In genomic region chrX:11758400-11759171, GRCh38 we compare ENCODE assay signal across 1 cellular context.
A peak's percentile ranks its signal among the peaks of the same experiment; 100 is the strongest.
TF ChIP-seq lines count a peak whose summit lies in the region.

No MANE protein-coding gene starts in this region.

TF ChIP-seq in HepG2, 621 proteins besides CTCF, POLR2A, EP300 and RAD21 (continued from another document and continues in another):
- TF ChIP-seq, protein P1, sequence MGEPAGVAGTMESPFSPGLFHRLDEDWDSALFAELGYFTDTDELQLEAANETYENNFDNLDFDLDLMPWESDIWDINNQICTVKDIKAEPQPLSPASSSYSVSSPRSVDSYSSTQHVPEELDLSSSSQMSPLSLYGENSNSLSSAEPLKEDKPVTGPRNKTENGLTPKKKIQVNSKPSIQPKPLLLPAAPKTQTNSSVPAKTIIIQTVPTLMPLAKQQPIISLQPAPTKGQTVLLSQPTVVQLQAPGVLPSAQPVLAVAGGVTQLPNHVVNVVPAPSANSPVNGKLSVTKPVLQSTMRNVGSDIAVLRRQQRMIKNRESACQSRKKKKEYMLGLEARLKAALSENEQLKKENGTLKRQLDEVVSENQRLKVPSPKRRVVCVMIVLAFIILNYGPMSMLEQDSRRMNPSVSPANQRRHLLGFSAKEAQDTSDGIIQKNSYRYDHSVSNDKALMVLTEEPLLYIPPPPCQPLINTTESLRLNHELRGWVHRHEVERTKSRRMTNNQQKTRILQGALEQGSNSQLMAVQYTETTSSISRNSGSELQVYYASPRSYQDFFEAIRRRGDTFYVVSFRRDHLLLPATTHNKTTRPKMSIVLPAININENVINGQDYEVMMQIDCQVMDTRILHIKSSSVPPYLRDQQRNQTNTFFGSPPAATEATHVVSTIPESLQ (CRISPR knock-in tag; conservative IDR thresholded peaks at IDR 0.05) = no peak
- TF ChIP-seq GABPB1 (CRISPR knock-in tag; IDR thresholded peaks at IDR 0.05) (peak; percentile 82), ZNF484 (CRISPR knock-in tag; IDR thresholded peaks at IDR 0.05; ENCODE audit: borderline replicate concordance, low read depth) (no peak), MXI1 (IDR thresholded peaks at IDR 0.05; ENCODE audit: borderline replicate concordance, low read depth, low read length) (peak; percentile 54; the same call in 1 of the 3 replicates), CEBPG (CRISPR knock-in tag; IDR thresholded peaks at IDR 0.05) (no peak), HNF4A (CRISPR knock-in tag; IDR thresholded peaks at IDR 0.05) (no peak), ZNF496 (CRISPR knock-in tag; IDR thresholded peaks at IDR 0.05; ENCODE audit: insufficient replicate concordance) (no peak), HMGXB3 (CRISPR knock-in tag; IDR thresholded peaks at IDR 0.05; ENCODE audit: borderline replicate concordance) (no peak), ARID4A (CRISPR knock-in tag; IDR thresholded peaks at IDR 0.05; ENCODE audit: borderline replicate concordance) (peak; percentile 47), PHF8 (CRISPR knock-in tag; IDR thresholded peaks at IDR 0.05) (peak; percentile 77; the same call in 1 of the 2 replicates), GZF1 (CRISPR knock-in tag; IDR thresholded peaks at IDR 0.05) (no peak), ZFX (CRISPR knock-in tag; IDR thresholded peaks at IDR 0.05; ENCODE audit: low read depth) (peak; percentile 68), ATF7 (IDR thresholded peaks at IDR 0.05) (no peak), ATF7 (CRISPR knock-in tag; IDR thresholded peaks at IDR 0.05) (no peak), MIER2 (CRISPR knock-in tag; IDR thresholded peaks at IDR 0.05) (no peak), ZNF589 (CRISPR knock-in tag; conservative IDR thresholded peaks at IDR 0.05) (no peak), RFX3 (CRISPR knock-in tag; IDR thresholded peaks at IDR 0.05) (peak; percentile 45; the same call in 1 of the 2 replicates), GLI4 (CRISPR knock-in tag; IDR thresholded peaks at IDR 0.05; ENCODE audit: borderline replicate concordance) (no peak), ZNF879 (CRISPR knock-in tag; IDR thresholded peaks at IDR 0.05) (no peak), ZNF687 (CRISPR knock-in tag; IDR thresholded peaks at IDR 0.05) (peak; percentile 46), TSC22D2 (CRISPR knock-in tag; IDR thresholded peaks at IDR 0.05; ENCODE audit: borderline replicate concordance) (no peak), DNMT1 (CRISPR knock-in tag; IDR thresholded peaks at IDR 0.05) (no peak), HHEX (CRISPR knock-in tag; IDR thresholded peaks at IDR 0.05) (no peak), KDM5A (IDR thresholded peaks at IDR 0.05; ENCODE audit: borderline replicate concordance, low read length) (no peak), ATF3 (CRISPR knock-in tag; IDR thresholded peaks at IDR 0.05) (no peak), CC2D1A (CRISPR knock-in tag; IDR thresholded peaks at IDR 0.05) (no peak), ZNF605 (CRISPR knock-in tag; IDR thresholded peaks at IDR 0.05) (no peak)
- TF ChIP-seq, protein P2, sequence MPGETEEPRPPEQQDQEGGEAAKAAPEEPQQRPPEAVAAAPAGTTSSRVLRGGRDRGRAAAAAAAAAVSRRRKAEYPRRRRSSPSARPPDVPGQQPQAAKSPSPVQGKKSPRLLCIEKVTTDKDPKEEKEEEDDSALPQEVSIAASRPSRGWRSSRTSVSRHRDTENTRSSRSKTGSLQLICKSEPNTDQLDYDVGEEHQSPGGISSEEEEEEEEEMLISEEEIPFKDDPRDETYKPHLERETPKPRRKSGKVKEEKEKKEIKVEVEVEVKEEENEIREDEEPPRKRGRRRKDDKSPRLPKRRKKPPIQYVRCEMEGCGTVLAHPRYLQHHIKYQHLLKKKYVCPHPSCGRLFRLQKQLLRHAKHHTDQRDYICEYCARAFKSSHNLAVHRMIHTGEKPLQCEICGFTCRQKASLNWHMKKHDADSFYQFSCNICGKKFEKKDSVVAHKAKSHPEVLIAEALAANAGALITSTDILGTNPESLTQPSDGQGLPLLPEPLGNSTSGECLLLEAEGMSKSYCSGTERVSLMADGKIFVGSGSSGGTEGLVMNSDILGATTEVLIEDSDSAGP (CRISPR knock-in tag; IDR thresholded peaks at IDR 0.05; ENCODE audit: borderline replicate concordance) = peak; percentile 21; the same call in 1 of the 2 replicates
- TF ChIP-seq, protein P3, sequence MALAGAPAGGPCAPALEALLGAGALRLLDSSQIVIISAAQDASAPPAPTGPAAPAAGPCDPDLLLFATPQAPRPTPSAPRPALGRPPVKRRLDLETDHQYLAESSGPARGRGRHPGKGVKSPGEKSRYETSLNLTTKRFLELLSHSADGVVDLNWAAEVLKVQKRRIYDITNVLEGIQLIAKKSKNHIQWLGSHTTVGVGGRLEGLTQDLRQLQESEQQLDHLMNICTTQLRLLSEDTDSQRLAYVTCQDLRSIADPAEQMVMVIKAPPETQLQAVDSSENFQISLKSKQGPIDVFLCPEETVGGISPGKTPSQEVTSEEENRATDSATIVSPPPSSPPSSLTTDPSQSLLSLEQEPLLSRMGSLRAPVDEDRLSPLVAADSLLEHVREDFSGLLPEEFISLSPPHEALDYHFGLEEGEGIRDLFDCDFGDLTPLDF (CRISPR knock-in tag; IDR thresholded peaks at IDR 0.05) = no peak
- TF ChIP-seq, protein P4, sequence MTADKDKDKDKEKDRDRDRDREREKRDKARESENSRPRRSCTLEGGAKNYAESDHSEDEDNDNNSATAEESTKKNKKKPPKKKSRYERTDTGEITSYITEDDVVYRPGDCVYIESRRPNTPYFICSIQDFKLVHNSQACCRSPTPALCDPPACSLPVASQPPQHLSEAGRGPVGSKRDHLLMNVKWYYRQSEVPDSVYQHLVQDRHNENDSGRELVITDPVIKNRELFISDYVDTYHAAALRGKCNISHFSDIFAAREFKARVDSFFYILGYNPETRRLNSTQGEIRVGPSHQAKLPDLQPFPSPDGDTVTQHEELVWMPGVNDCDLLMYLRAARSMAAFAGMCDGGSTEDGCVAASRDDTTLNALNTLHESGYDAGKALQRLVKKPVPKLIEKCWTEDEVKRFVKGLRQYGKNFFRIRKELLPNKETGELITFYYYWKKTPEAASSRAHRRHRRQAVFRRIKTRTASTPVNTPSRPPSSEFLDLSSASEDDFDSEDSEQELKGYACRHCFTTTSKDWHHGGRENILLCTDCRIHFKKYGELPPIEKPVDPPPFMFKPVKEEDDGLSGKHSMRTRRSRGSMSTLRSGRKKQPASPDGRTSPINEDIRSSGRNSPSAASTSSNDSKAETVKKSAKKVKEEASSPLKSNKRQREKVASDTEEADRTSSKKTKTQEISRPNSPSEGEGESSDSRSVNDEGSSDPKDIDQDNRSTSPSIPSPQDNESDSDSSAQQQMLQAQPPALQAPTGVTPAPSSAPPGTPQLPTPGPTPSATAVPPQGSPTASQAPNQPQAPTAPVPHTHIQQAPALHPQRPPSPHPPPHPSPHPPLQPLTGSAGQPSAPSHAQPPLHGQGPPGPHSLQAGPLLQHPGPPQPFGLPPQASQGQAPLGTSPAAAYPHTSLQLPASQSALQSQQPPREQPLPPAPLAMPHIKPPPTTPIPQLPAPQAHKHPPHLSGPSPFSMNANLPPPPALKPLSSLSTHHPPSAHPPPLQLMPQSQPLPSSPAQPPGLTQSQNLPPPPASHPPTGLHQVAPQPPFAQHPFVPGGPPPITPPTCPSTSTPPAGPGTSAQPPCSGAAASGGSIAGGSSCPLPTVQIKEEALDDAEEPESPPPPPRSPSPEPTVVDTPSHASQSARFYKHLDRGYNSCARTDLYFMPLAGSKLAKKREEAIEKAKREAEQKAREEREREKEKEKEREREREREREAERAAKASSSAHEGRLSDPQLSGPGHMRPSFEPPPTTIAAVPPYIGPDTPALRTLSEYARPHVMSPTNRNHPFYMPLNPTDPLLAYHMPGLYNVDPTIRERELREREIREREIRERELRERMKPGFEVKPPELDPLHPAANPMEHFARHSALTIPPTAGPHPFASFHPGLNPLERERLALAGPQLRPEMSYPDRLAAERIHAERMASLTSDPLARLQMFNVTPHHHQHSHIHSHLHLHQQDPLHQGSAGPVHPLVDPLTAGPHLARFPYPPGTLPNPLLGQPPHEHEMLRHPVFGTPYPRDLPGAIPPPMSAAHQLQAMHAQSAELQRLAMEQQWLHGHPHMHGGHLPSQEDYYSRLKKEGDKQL (CRISPR knock-in tag; IDR thresholded peaks at IDR 0.05; ENCODE audit: low read depth) = no peak
- TF ChIP-seq, protein P5, sequence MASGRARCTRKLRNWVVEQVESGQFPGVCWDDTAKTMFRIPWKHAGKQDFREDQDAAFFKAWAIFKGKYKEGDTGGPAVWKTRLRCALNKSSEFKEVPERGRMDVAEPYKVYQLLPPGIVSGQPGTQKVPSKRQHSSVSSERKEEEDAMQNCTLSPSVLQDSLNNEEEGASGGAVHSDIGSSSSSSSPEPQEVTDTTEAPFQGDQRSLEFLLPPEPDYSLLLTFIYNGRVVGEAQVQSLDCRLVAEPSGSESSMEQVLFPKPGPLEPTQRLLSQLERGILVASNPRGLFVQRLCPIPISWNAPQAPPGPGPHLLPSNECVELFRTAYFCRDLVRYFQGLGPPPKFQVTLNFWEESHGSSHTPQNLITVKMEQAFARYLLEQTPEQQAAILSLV (CRISPR knock-in tag; IDR thresholded peaks at IDR 0.05; ENCODE audit: borderline replicate concordance) = no peak
